1 cellular context compared by ENCODE assay signal in genomic region chr20:36050436-36051317, GRCh38.
TF ChIP-seq lines count a peak whose summit lies in the region.

No MANE protein-coding gene starts in this region.

TF ChIP-seq in HepG2, 621 proteins besides CTCF, POLR2A, EP300 and RAD21 (continued from another document and continues in another):
- TF ChIP-seq MNT (IDR thresholded peaks at IDR 0.05) (peak; percentile 35; the same call in 1 of the 2 replicates), THAP8 (CRISPR knock-in tag; IDR thresholded peaks at IDR 0.05; ENCODE audit: borderline replicate concordance) (peak; percentile 95), ZNF549 (CRISPR knock-in tag; IDR thresholded peaks at IDR 0.05) (0 out of 2 replicates have a peak, but pooled peaks have one; percentile 49), ZNF83 (CRISPR knock-in tag; IDR thresholded peaks at IDR 0.05; ENCODE audit: borderline replicate concordance) (peak; percentile 61; the same call in 1 of the 2 replicates), GABPA (IDR thresholded peaks at IDR 0.05; ENCODE audit: low read depth, low read length) (peak; percentile 95), GABPA (CRISPR knock-in tag; IDR thresholded peaks at IDR 0.05; ENCODE audit: low read depth) (peak; percentile 97), ZNF282 (IDR thresholded peaks at IDR 0.05; ENCODE audit: partially characterized antibody) (no peak), MBNL3 (CRISPR knock-in tag; conservative IDR thresholded peaks at IDR 0.05) (no peak), TBL1XR1 (IDR thresholded peaks at IDR 0.05; ENCODE audit: borderline replicate concordance, low read length, partially characterized antibody) (peak; percentile 86), KDM5A (IDR thresholded peaks at IDR 0.05; ENCODE audit: borderline replicate concordance, low read length) (peak; percentile 88), MAX (IDR thresholded peaks at IDR 0.05) (peak; percentile 84), ZNF281 (CRISPR knock-in tag; IDR thresholded peaks at IDR 0.05; ENCODE audit: borderline replicate concordance) (peak; percentile 99), GLI4 (CRISPR knock-in tag; IDR thresholded peaks at IDR 0.05; ENCODE audit: borderline replicate concordance) (peak; percentile 100), ZNF501 (CRISPR knock-in tag; IDR thresholded peaks at IDR 0.05) (peak; percentile 93), ZNF280B (CRISPR knock-in tag; IDR thresholded peaks at IDR 0.05; ENCODE audit: borderline replicate concordance) (peak; percentile 86; the same call in 1 of the 2 replicates), HDAC1 (CRISPR knock-in tag; IDR thresholded peaks at IDR 0.05) (peak; percentile 96), EEA1 (CRISPR knock-in tag; IDR thresholded peaks at IDR 0.05; ENCODE audit: borderline replicate concordance) (peak; percentile 98), ZNF12 (CRISPR knock-in tag; IDR thresholded peaks at IDR 0.05) (peak; percentile 89), ZNF644 (CRISPR knock-in tag; IDR thresholded peaks at IDR 0.05; ENCODE audit: low read depth) (peak; percentile 56; the same call in 1 of the 2 replicates), ZBTB2 (CRISPR knock-in tag; IDR thresholded peaks at IDR 0.05; ENCODE audit: low read depth) (peak; percentile 90), ONECUT2 (CRISPR knock-in tag; IDR thresholded peaks at IDR 0.05) (no peak), ZNF496 (CRISPR knock-in tag; IDR thresholded peaks at IDR 0.05; ENCODE audit: insufficient replicate concordance) (no peak), KLF6 (CRISPR knock-in tag; IDR thresholded peaks at IDR 0.05) (peak; percentile 98), ZBTB44 (CRISPR knock-in tag; IDR thresholded peaks at IDR 0.05) (peak; percentile 95), ZKSCAN8 (CRISPR knock-in tag; IDR thresholded peaks at IDR 0.05; ENCODE audit: borderline replicate concordance) (peak; percentile 90), ATAD3A (CRISPR knock-in tag; IDR thresholded peaks at IDR 0.05) (0 out of 2 replicates have a peak, but pooled peaks have one; percentile 69), ZNF564 (CRISPR knock-in tag; IDR thresholded peaks at IDR 0.05) (peak; percentile 93; the same call in 1 of the 2 replicates), ZNF20 (CRISPR knock-in tag; IDR thresholded peaks at IDR 0.05) (peak; percentile 50; the same call in 1 of the 2 replicates), TP53 (CRISPR knock-in tag; conservative IDR thresholded peaks at IDR 0.05) (peak; percentile 86), HOXA9 (CRISPR knock-in tag; IDR thresholded peaks at IDR 0.05; ENCODE audit: borderline replicate concordance) (peak; percentile 76; the same call in 1 of the 2 replicates), TEF (CRISPR knock-in tag; IDR thresholded peaks at IDR 0.05) (peak; percentile 35; the same call in 1 of the 2 replicates), PBX2 (CRISPR knock-in tag; IDR thresholded peaks at IDR 0.05) (no peak), ZNF263 (CRISPR knock-in tag; IDR thresholded peaks at IDR 0.05) (no peak; the same call in 1 of the 2 replicates), HNF4A (CRISPR knock-in tag; IDR thresholded peaks at IDR 0.05) (peak; percentile 19), GLMP (CRISPR knock-in tag; IDR thresholded peaks at IDR 0.05; ENCODE audit: borderline replicate concordance) (no peak), HMGXB4 (CRISPR knock-in tag; IDR thresholded peaks at IDR 0.05; ENCODE audit: borderline replicate concordance in 1 of 2, low read depth in 1 of 2) (peak; percentile 85 to 99), TCF7L2 (IDR thresholded peaks at IDR 0.05; ENCODE audit: low read depth, low read length) (no peak), ZNF780A (CRISPR knock-in tag; IDR thresholded peaks at IDR 0.05) (peak; percentile 94), DDIT3 (CRISPR knock-in tag; IDR thresholded peaks at IDR 0.05) (no peak), ZBTB21 (CRISPR knock-in tag; IDR thresholded peaks at IDR 0.05) (peak; percentile 77), HMGA1 (CRISPR knock-in tag; conservative IDR thresholded peaks at IDR 0.05) (no peak), SNAPC5 (CRISPR knock-in tag; IDR thresholded peaks at IDR 0.05; ENCODE audit: borderline replicate concordance) (peak; percentile 97; the same call in 1 of the 2 replicates), ZBTB10 (CRISPR knock-in tag; IDR thresholded peaks at IDR 0.05; ENCODE audit: borderline replicate concordance) (peak; percentile 95)
